In genomic region chr16:88059701-88060386, GRCh38 we compare ENCODE assay signal across 2 cellular contexts.
TF ChIP-seq lines count a peak whose summit lies in the region.

No MANE protein-coding gene starts in this region.

TF ChIP-seq in IMR-90, 13 proteins besides CTCF, POLR2A, EP300 and RAD21:
- TF ChIP-seq MAFK (IDR thresholded peaks at IDR 0.05; ENCODE audit: low read depth, low read length) (no peak), NFE2L2 (IDR thresholded peaks at IDR 0.05; ENCODE audit: low read depth, low read length) (no peak), BHLHE40 (IDR thresholded peaks at IDR 0.05; ENCODE audit: low read depth, low read length) (no peak), ELK1 (IDR thresholded peaks at IDR 0.05; ENCODE audit: borderline replicate concordance, low read depth, low read length) (no peak), RCOR1 (IDR thresholded peaks at IDR 0.05; ENCODE audit: insufficient replicate concordance, low read length) (no peak), CEBPB (IDR thresholded peaks at IDR 0.05; ENCODE audit: low read depth, low read length) (no peak), USF2 (IDR thresholded peaks at IDR 0.05; ENCODE audit: low read depth, low read length) (no peak), FOS (IDR thresholded peaks at IDR 0.05; ENCODE audit: low read depth, low read length) (no peak), RFX5 (IDR thresholded peaks at IDR 0.05; ENCODE audit: low read depth, low read length) (no peak), SMC3 (IDR thresholded peaks at IDR 0.05; ENCODE audit: low read depth, low read length) (no peak), MXI1 (IDR thresholded peaks at IDR 0.05; ENCODE audit: borderline replicate concordance, low read depth, low read length) (no peak), CHD1 (IDR thresholded peaks at IDR 0.05; ENCODE audit: low read depth, low read length) (no peak), MAZ (IDR thresholded peaks at IDR 0.05; ENCODE audit: borderline replicate concordance, low read depth, low read length) (no peak)

TF ChIP-seq in HepG2, 621 proteins besides CTCF, POLR2A, EP300 and RAD21:
- no peak for TF ChIP-seq ELF1 (CRISPR knock-in tag; IDR thresholded peaks at IDR 0.05)
- no peak for TF ChIP-seq SAFB2 (CRISPR knock-in tag; IDR thresholded peaks at IDR 0.05; ENCODE audit: borderline replicate concordance, low read depth)
- no peak for TF ChIP-seq ZHX1 (CRISPR knock-in tag; IDR thresholded peaks at IDR 0.05; ENCODE audit: low read depth)
- no peak for TF ChIP-seq XRCC5 (optimal IDR thresholded peaks at IDR 0.05; ENCODE audit: low read length)
- TF ChIP-seq MXD4 (CRISPR knock-in tag; IDR thresholded peaks at IDR 0.05): no peak
- no peak for TF ChIP-seq POLR2G (IDR thresholded peaks at IDR 0.05; ENCODE audit: low read depth, low read length)
- no peak for TF ChIP-seq ZNF792 (CRISPR knock-in tag; IDR thresholded peaks at IDR 0.05)
- no peak for TF ChIP-seq ZNF263 (CRISPR knock-in tag; IDR thresholded peaks at IDR 0.05)
- no peak for TF ChIP-seq GLI4 (CRISPR knock-in tag; IDR thresholded peaks at IDR 0.05; ENCODE audit: borderline replicate concordance)
- TF ChIP-seq ZBED4 (CRISPR knock-in tag; IDR thresholded peaks at IDR 0.05; ENCODE audit: borderline replicate concordance): no peak
- TF ChIP-seq ZNF383 (CRISPR knock-in tag; IDR thresholded peaks at IDR 0.05; ENCODE audit: borderline replicate concordance): no peak
- no peak for TF ChIP-seq MATR3 (CRISPR knock-in tag; IDR thresholded peaks at IDR 0.05)
- TF ChIP-seq ZNF260 (CRISPR knock-in tag; IDR thresholded peaks at IDR 0.05; ENCODE audit: borderline replicate concordance, low read depth): no peak
- no peak for TF ChIP-seq ZNF18 (CRISPR knock-in tag; IDR thresholded peaks at IDR 0.05; ENCODE audit: insufficient replicate concordance)
- TF ChIP-seq ZNF253 (CRISPR knock-in tag; IDR thresholded peaks at IDR 0.05; ENCODE audit: borderline replicate concordance): no peak
- TF ChIP-seq ZNF607 (CRISPR knock-in tag; IDR thresholded peaks at IDR 0.05; ENCODE audit: borderline replicate concordance): no peak
- no peak for TF ChIP-seq ZNF775 (CRISPR knock-in tag; IDR thresholded peaks at IDR 0.05; ENCODE audit: borderline replicate concordance)
- TF ChIP-seq RBFOX2 (IDR thresholded peaks at IDR 0.05; ENCODE audit: low read depth, low read length): no peak
